In the genomic region with DNA sequence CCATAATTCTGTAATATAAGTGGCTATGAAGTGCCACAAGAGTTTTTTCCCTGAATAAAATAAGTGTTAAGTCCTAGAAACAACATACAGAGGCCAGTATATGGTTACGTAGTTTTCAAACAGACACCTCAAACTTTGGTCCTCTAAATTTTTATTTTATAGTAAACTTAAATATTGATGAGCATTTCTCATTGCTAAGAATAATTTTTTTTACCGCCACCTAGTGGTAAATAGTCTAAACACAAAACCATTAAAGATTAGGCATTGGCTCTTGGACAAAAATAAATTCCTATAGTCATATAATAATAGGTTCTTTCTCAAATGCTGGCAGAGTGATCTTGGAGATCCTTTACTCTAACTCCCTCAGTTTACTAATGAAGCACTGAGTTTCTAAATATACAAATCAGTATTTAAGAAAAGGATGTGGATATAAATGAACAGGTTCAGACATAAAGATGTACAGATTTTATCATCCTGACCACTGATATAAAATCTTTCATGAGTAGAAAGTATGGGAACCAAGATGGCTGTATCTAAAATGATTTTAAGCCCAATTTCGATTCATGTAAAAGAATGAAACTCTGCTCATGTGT, we compare ENCODE assay signal across 9 cellular contexts.
DNase-seq lines count a peak whose midpoint lies in the region; ATAC-seq and TF ChIP-seq lines count a peak whose summit lies in the region.
"Had no signal": no experiment of that assay in that cellular context is flagged by ENCODE, and none has a peak within 500 bp of the region (broad histone marks: within the 10 kb centered on the region; RNA-seq: fewer than 3 reads in every experiment).

No MANE protein-coding gene starts in this region.

- H3K36me3 ChIP-seq in heart right ventricle (no peaks in the 10 kb centered on the region), OCI-LY3 (replicated peaks; ENCODE audit: low read depth, low read length) (no peaks in the 10 kb centered on the region)

- H3K9me3 ChIP-seq in heart right ventricle, result no peaks in the 10 kb centered on the region
- no peaks in the 10 kb centered on the region for H3K9me3 ChIP-seq in OCI-LY3 (ENCODE audit: insufficient read depth, low read length)

- no peak overlapping the region for H3K27ac Mint-ChIP-seq in type B pancreatic cell

- H3K27me3 Mint-ChIP-seq in type B pancreatic cell, result no peaks in the 10 kb centered on the region

- H3K36me3 Mint-ChIP-seq in type B pancreatic cell, result peaks cover 9% of the 10 kb centered on the region

- H3K27me3 ChIP-seq in heart right ventricle, result no peaks in the 10 kb centered on the region
- H3K27me3 ChIP-seq in OCI-LY3 (ENCODE audit: low read depth, low read length), result no peaks in the 10 kb centered on the region

- H3K4me1 Mint-ChIP-seq in type B pancreatic cell (ENCODE audit: unreplicated experiment), result peaks cover 8% of the 10 kb centered on the region

- H3K27ac ChIP-seq in heart right ventricle (no peak overlapping the region), OCI-LY3 (ENCODE audit: low read length) (no peak overlapping the region)

- DNase-seq in heart right ventricle, result no peak
- no peak for DNase-seq in cardiac septum (ENCODE audit: low spot score)
- peak; percentile 19 for DNase-seq in fibroblast of mammary gland (ENCODE audit: low read depth)
- no peak for DNase-seq in type B pancreatic cell (ENCODE audit: extremely low spot score, unreplicated experiment)
- no peak for DNase-seq in AG08396 (ENCODE audit: low spot score)
- DNase-seq in T1000 (lab: John Stamatoyannopoulos, UW), result no peak
- DNase-seq: NCI-H446 treated with DMSO at 0.1 percent for 48 hours had no signal

- no peak overlapping the region for H3K4me2 ChIP-seq in OCI-LY3 (ENCODE audit: low read length)

- TF ChIP-seq CTCF in heart right ventricle (IDR thresholded peaks at IDR 0.05) (peak; percentile 29 to 64 (median 56)), OCI-LY3 (IDR thresholded peaks at IDR 0.05; ENCODE audit: low read depth, low read length) (peak; percentile 57), fibroblast of mammary gland (conservative IDR thresholded peaks at IDR 0.05; ENCODE audit: control insufficient read depth, insufficient read depth, low read depth, low read length) (peak; percentile 42), type B pancreatic cell (conservative IDR thresholded peaks at IDR 0.05) (peak; percentile 84)

- H3K4me3 ChIP-seq in heart right ventricle, result no peak overlapping the region
- no peak overlapping the region for H3K4me3 ChIP-seq in OCI-LY3 (ENCODE audit: low read length)
- H3K4me3 ChIP-seq in fibroblast of mammary gland (ENCODE audit: control insufficient read depth, low read depth, low read length), result no peak overlapping the region

- H3K4me3 Mint-ChIP-seq in type B pancreatic cell, result no peak overlapping the region

- intact Hi-C loops in heart right ventricle (cut with DNase I) (no loop called here), cardiac septum (cut with DNase I) (no loop called here)

- H3K9ac ChIP-seq in OCI-LY3 (ENCODE audit: low read length), result no peak overlapping the region

- ATAC-seq in heart right ventricle (no peak), GM18505 (IDR thresholded peaks at IDR 0.05; ENCODE audit: unreplicated experiment) (no peak)

- no peak overlapping the region for H2AFZ ChIP-seq in OCI-LY3 (ENCODE audit: low read depth, low read length)

- no peak for TF ChIP-seq POLR2A in GM18505 (IDR thresholded peaks at IDR 0.05; ENCODE audit: borderline replicate concordance, extremely low read depth, insufficient read depth, insufficient read length)

- H3K79me2 ChIP-seq in OCI-LY3 (ENCODE audit: low read length), result no peaks in the 10 kb centered on the region

- 78 to 83% methylated on average over 3 of the region's 3 CpGs for WGBS in heart right ventricle, 2 donors

- no peaks in the 10 kb centered on the region for H3K4me1 ChIP-seq in heart right ventricle
- no peaks in the 10 kb centered on the region for H3K4me1 ChIP-seq in OCI-LY3 (ENCODE audit: low read length)

- H3K9me3 Mint-ChIP-seq in type B pancreatic cell, result peaks cover 3% of the 10 kb centered on the region

- no peaks in the 10 kb centered on the region for H4K20me1 ChIP-seq in OCI-LY3 (ENCODE audit: insufficient read depth, low read length)
